29 cellular contexts compared by ENCODE assay signal in the genomic region with DNA sequence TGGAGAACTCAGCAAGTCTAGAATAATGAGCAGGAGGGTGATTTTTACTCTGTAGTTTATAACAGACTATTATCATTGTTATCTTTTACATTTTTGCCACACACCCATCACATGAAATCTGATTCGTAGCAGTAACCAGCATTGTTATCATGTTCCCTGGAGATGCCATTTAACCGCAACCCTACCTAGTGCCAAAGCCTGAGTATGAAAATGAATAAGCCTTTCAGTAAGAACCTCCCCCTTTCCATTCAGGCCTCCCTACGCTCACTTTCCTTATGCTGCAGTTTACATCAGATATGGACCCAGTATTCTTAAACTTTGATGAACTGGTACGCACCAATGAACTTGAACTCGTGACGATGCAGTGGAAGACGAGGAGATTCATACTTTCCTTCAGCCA.
"Had no signal": no experiment of that assay in that cellular context is flagged by ENCODE, and none has a peak within 500 bp of the region (broad histone marks: within the 10 kb centered on the region; RNA-seq: fewer than 3 reads in every experiment).

No MANE protein-coding gene starts in this region.

- H3K36me3 Mint-ChIP-seq: activated CD4-positive, alpha-beta memory T cell treated with anti-CD3 and anti-CD28 coated beads for 36 hours had no signal

- DNase-seq: activated CD4-positive, alpha-beta memory T cell treated with anti-CD3 and anti-CD28 coated beads for 36 hours; activated CD4-positive, alpha-beta T cell treated with anti-CD3 and anti-CD28 coated beads, Interleukin-2, amount 10 ng/mL, durations not matched to agents 7 days and 5 days; activated CD4-positive, CD25-positive, alpha-beta regulatory T cell; activated CD8-positive, alpha-beta memory T cell treated with anti-CD3 and anti-CD28 coated beads for 24 hours; activated effector memory CD4-positive, alpha-beta T cell treated with anti-CD3 and anti-CD28 coated beads, Interleukin-2, amount 50 U/mL, for 16 hours; activated naive CD4-positive, alpha-beta T cell treated with anti-CD3 and anti-CD28 coated beads for 36 hours; activated T-cell treated with anti-CD3 and anti-CD28 coated beads, Interleukin-2, amount 50 U/mL, for 4 hours; brain microvascular endothelial cell; MM.1S; NCI-H1105; NCI-H1436; NCI-H1694 treated with DMSO at 0.1 percent for 48 hours; NCI-H2029 treated with DMSO at 0.1 percent for 48 hours; NCI-H2171 treated with DMSO at 0.1 percent for 48 hours; NCI-H226; NCI-H526 treated with DMSO at 0.1 percent for 48 hours; NCI-H82; NK-92 treated with Interleukin-12 subunit alpha and Interleukin-12 subunit beta, amount 100 ng/mL, for 24 hours; PC-3; SHP77; SW 1271 had no signal

- H3K4me1 Mint-ChIP-seq: activated CD4-positive, alpha-beta T cell treated with anti-CD3 and anti-CD28 coated beads, Interleukin-2, amount 10 ng/mL, durations not matched to agents 7 days and 5 days had no signal

- H3K36me3 ChIP-seq: brain microvascular endothelial cell, cardiac muscle cell, SJSA1 had no signal

- H3K27me3 ChIP-seq: brain microvascular endothelial cell, cardiac muscle cell, SJSA1 had no signal

- H3K27ac ChIP-seq: brain microvascular endothelial cell, cardiac muscle cell, KMS-11, SJSA1, VCaP had no signal

- H3K4me3 Mint-ChIP-seq: activated CD4-positive, alpha-beta memory T cell treated with anti-CD3 and anti-CD28 coated beads for 36 hours; activated CD4-positive, alpha-beta T cell treated with anti-CD3 and anti-CD28 coated beads, Interleukin-2, amount 10 ng/mL, durations not matched to agents 7 days and 5 days; activated naive CD4-positive, alpha-beta T cell treated with anti-CD3 and anti-CD28 coated beads for 36 hours; activated naive CD8-positive, alpha-beta T cell; activated T-cell treated with anti-CD3 and anti-CD28 coated beads, Interleukin-2, amount 50 U/mL, for 4 hours; T-helper 2 cell treated with Interferon-gamma antibody and Interleukin-4, amounts not matched to agents 5 μg/mL and 100 μg/mL, for 36 hours had no signal

- FAIRE-seq: RCC 7860 had no signal

- H3K4me3 ChIP-seq: cardiac muscle cell, SJSA1 had no signal

- H3K9ac ChIP-seq: KMS-11 had no signal

- H3K27ac Mint-ChIP-seq: activated CD4-positive, alpha-beta memory T cell treated with anti-CD3 and anti-CD28 coated beads for 36 hours; activated CD4-positive, alpha-beta T cell treated with anti-CD3 and anti-CD28 coated beads, Interleukin-2, amount 10 ng/mL, durations not matched to agents 7 days and 5 days; activated naive CD4-positive, alpha-beta T cell treated with anti-CD3 and anti-CD28 coated beads for 36 hours; activated naive CD8-positive, alpha-beta T cell; T-helper 2 cell treated with Interferon-gamma antibody and Interleukin-4, amounts not matched to agents 5 μg/mL and 100 μg/mL, for 36 hours had no signal

- ATAC-seq: activated T-cell treated with anti-CD3 and anti-CD28 coated beads, Interleukin-2, amount 50 U/mL, for 4 hours; PC-3; SK-N-SH treated with all-trans-retinoic acid at 6 μM for 48 hours had no signal
